Comparison of ENCODE assay signal across 8 cellular contexts in genomic region chr2:48946444-48947048, GRCh38.
DNase-seq lines count a peak whose midpoint lies in the region; ATAC-seq and TF ChIP-seq lines count a peak whose summit lies in the region.

No MANE protein-coding gene starts in this region.

- no peaks in the 10 kb centered on the region for H4K20me1 ChIP-seq in SK-N-SH (ENCODE audit: insufficient read depth)

- peak; percentile 97 for TF ChIP-seq RAD21 in SK-N-SH (IDR thresholded peaks at IDR 0.05; ENCODE audit: low read length)

- no peaks in the 10 kb centered on the region for H3K4me1 ChIP-seq in CD4-positive, CD25-positive, alpha-beta regulatory T cell (ENCODE audit: control insufficient read depth, insufficient read depth, low read length, poor library complexity, severe bottlenecking)
- H3K4me1 ChIP-seq in SK-N-SH (ENCODE audit: control insufficient read depth in 1 of 2, insufficient read depth in 2 of 2, low read depth in 1 of 2, low read length in 1 of 2) (no peaks in the 10 kb centered on the region; a peak in 1 of 4 replicates), lung (ENCODE audit: control insufficient read depth in 2 of 2, insufficient read depth in 2 of 2, low read length in 2 of 2) (peaks cover 0 to 12% of the 10 kb centered on the region in 2 donors), tibial nerve (no peaks in the 10 kb centered on the region)

- no peaks in the 10 kb centered on the region for H3K36me3 Mint-ChIP-seq in CD4-positive, CD25-positive, alpha-beta regulatory T cell

- H3K4me1 Mint-ChIP-seq in CD4-positive, CD25-positive, alpha-beta regulatory T cell: no peaks in the 10 kb centered on the region

- no peaks in the 10 kb centered on the region for H3K36me3 ChIP-seq in CD4-positive, CD25-positive, alpha-beta regulatory T cell (ENCODE audit: control insufficient read depth, insufficient read depth, low read length)
- H3K36me3 ChIP-seq in SK-N-SH (replicated peaks in 1 of 2; ENCODE audit: control insufficient read depth in 1 of 2, insufficient read depth in 2 of 2, low read length in 1 of 2) (no peaks in the 10 kb centered on the region), lung (ENCODE audit: control insufficient read depth in 2 of 2, insufficient read depth in 2 of 2, low read length in 2 of 2) (no peaks in the 10 kb centered on the region), tibial nerve (no peaks in the 10 kb centered on the region)

- peak in 2 of 3 donors; percentile 44 to 49 for DNase-seq in CD4-positive, CD25-positive, alpha-beta regulatory T cell
- DNase-seq in NCI-H1436 (lab: John Stamatoyannopoulos, UW) (peak; percentile 69), SK-N-SH (peak; percentile 60), dorsolateral prefrontal cortex (peak in 3 of 10 donors; percentile 17 to 67 (median 53)), lung (ENCODE audit: low spot score) (peak; percentile 61), tibial nerve (ENCODE audit: low spot score in 2 of 2) (peak in 1 of 2 donors; percentile 16)

- no peak overlapping the region for H3K4me3 ChIP-seq in CD4-positive, CD25-positive, alpha-beta regulatory T cell (ENCODE audit: low read depth, low read length)
- no peak overlapping the region; a peak in 1 of 4 replicates for H3K4me3 ChIP-seq in SK-N-SH (ENCODE audit: low read depth in 2 of 2, low read length in 1 of 2)
- no peak overlapping the region for H3K4me3 ChIP-seq in dorsolateral prefrontal cortex
- H3K4me3 ChIP-seq in lung: no peak overlapping the region
- no peak overlapping the region for H3K4me3 ChIP-seq in tibial nerve

- no peaks in the 10 kb centered on the region for H3K27me3 ChIP-seq in CD4-positive, CD25-positive, alpha-beta regulatory T cell (ENCODE audit: control insufficient read depth, insufficient read depth, low read length)
- no peaks in the 10 kb centered on the region for H3K27me3 ChIP-seq in SK-N-SH (ENCODE audit: insufficient read depth)
- no peaks in the 10 kb centered on the region for H3K27me3 ChIP-seq in dorsolateral prefrontal cortex
- H3K27me3 ChIP-seq in lung (ENCODE audit: control insufficient read depth, insufficient read depth): no peaks in the 10 kb centered on the region
- H3K27me3 ChIP-seq in tibial nerve: no peaks in the 10 kb centered on the region

- TF ChIP-seq EP300 in SK-N-SH (IDR thresholded peaks at IDR 0.05; ENCODE audit: borderline replicate concordance in 1 of 2, low read depth in 1 of 2, low read length in 1 of 2): no peak
- TF ChIP-seq EP300 in tibial nerve (IDR thresholded peaks at IDR 0.05): peak in 1 of 2 donors; percentile 37

- H3K27ac ChIP-seq in CD4-positive, CD25-positive, alpha-beta regulatory T cell (ENCODE audit: insufficient read depth, low read length, poor library complexity, severe bottlenecking): no peak overlapping the region
- no peak overlapping the region for H3K27ac ChIP-seq in SK-N-SH (ENCODE audit: low read depth in 2 of 2, low read length in 1 of 2)
- no peak overlapping the region for H3K27ac ChIP-seq in dorsolateral prefrontal cortex
- H3K27ac ChIP-seq in lung (ENCODE audit: low read depth in 1 of 2, low read length in 1 of 2): no peak overlapping the region
- H3K27ac ChIP-seq in tibial nerve: no peak overlapping the region

- H3K4me3 Mint-ChIP-seq in CD4-positive, CD25-positive, alpha-beta regulatory T cell: no peak overlapping the region

- TF ChIP-seq POLR2A in tibial nerve (IDR thresholded peaks at IDR 0.05): no peak

- no peaks in the 10 kb centered on the region for H3K79me2 ChIP-seq in SK-N-SH (ENCODE audit: insufficient read depth)

- H3K27me3 Mint-ChIP-seq in CD4-positive, CD25-positive, alpha-beta regulatory T cell: no peaks in the 10 kb centered on the region

- intact Hi-C loops in dorsolateral prefrontal cortex (cut with DNase I): loop anchor here (10.0 kb wide), 3 partner anchors 308 to 1548 kb away; no protein-coding TSS in a partner anchor

- no peak overlapping the region for H3K4me2 ChIP-seq in SK-N-SH

- TF ChIP-seq CTCF in SK-N-SH (IDR thresholded peaks at IDR 0.05): peak; percentile 89
- TF ChIP-seq CTCF in dorsolateral prefrontal cortex (IDR thresholded peaks at IDR 0.05 in 54 of 56, conservative IDR thresholded peaks at IDR 0.05 in 2 of 56; ENCODE audit: low read depth in 1 of 56, partially characterized antibody in 56 of 56): peak; percentile 81 to 99 (median 93)
- peak; percentile 75 for TF ChIP-seq CTCF in lung (IDR thresholded peaks at IDR 0.05; ENCODE audit: control extremely low read depth, extremely low read depth)
- TF ChIP-seq CTCF in tibial nerve (IDR thresholded peaks at IDR 0.05): peak; percentile 86 to 96 (median 86)

- CTCF ChIA-PET in SK-N-SH (lab: Yijun Ruan, JAX): interaction anchor here (0.6 to 3.2 kb wide), 28 partner anchors 10 to 1547 kb away, joined by 3 to 20 read pairs (median 4); no protein-coding TSS in a partner anchor

- no peak overlapping the region for H3K27ac Mint-ChIP-seq in CD4-positive, CD25-positive, alpha-beta regulatory T cell

- H3K9me3 ChIP-seq in CD4-positive, CD25-positive, alpha-beta regulatory T cell (ENCODE audit: control insufficient read depth in 2 of 2, low read length in 2 of 2): no peaks in the 10 kb centered on the region
- H3K9me3 ChIP-seq in SK-N-SH: no peaks in the 10 kb centered on the region
- H3K9me3 ChIP-seq in lung (ENCODE audit: control insufficient read depth in 2 of 2, insufficient read depth in 1 of 2, low read length in 1 of 2): no peaks in the 10 kb centered on the region
- H3K9me3 ChIP-seq in tibial nerve: no peaks in the 10 kb centered on the region

- POLR2A ChIA-PET in SK-N-SH (lab: Yijun Ruan, JAX): no interaction called here

- no peak overlapping the region for H3K9ac ChIP-seq in SK-N-SH

- H2AFZ ChIP-seq in SK-N-SH (ENCODE audit: low read depth): no peak overlapping the region

- H3F3A ChIP-seq in SK-N-SH (replicated peaks; ENCODE audit: insufficient read depth): no peaks in the 10 kb centered on the region

- no peaks in the 10 kb centered on the region for H3K9me2 ChIP-seq in SK-N-SH

- WGBS in SK-N-SH (ENCODE audit: low lambda C conversion rate): 39% methylated on average over 2 of the region's 2 CpGs
- 46 to 48% methylated on average over 2 of the region's 2 CpGs for WGBS in lung, 2 donors
- WGBS in tibial nerve, 2 donors: 47 to 51% methylated on average over 2 of the region's 2 CpGs

- ATAC-seq in CD4-positive, CD25-positive, alpha-beta regulatory T cell (ENCODE audit: low read depth in 2 of 2): peak; percentile 51 to 68
- ATAC-seq in GM18858 (IDR thresholded peaks at IDR 0.05; ENCODE audit: unreplicated experiment) (peak; percentile 87), HG02938 (IDR thresholded peaks at IDR 0.05; ENCODE audit: unreplicated experiment) (peak; percentile 96), lung (ENCODE audit: insufficient read depth, low FRiP score) (peak; percentile 83)

- H3K9me3 Mint-ChIP-seq in CD4-positive, CD25-positive, alpha-beta regulatory T cell: no peaks in the 10 kb centered on the region

TF ChIP-seq in SK-N-SH, 30 proteins besides CTCF, POLR2A, EP300 and RAD21:
- TF ChIP-seq SMC3 (IDR thresholded peaks at IDR 0.05; ENCODE audit: low read depth, low read length) (peak; percentile 80), NFIC (IDR thresholded peaks at IDR 0.05; ENCODE audit: borderline replicate concordance) (peak; percentile 88), FOSL2 (IDR thresholded peaks at IDR 0.05; ENCODE audit: borderline replicate concordance, low read depth) (no peak)
